In the genomic region with DNA sequence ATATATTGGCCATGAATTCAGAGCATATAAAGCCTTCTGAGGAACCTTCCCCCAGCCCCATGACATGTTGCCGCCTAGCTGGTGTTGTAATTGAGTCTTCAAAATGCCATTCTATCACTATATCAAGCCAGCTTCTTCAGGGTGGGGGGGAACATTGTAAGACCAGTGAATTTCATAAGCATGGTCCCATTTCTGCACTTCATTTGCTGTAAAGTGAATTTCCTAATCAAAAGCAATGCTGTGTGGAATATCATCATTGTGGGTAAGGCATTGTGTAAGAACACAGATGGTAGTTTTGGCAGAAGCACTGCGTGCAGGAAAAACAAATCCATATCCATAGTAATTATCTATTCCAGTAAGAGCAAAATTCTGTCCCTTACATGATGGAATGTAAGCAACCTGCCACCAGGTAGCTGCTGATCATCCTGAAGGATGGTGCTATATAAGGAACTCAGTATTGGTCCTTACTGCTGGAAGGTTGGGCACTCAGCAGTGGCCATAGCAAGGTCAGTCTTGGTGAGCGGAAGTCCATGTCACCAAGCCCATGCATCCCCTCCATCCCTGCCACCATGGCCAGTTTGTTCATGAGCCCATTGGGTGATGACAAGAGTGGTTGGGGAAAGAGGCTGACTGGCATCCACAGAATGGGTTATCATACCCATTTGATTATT, we compare ENCODE assay signal across 16 cellular contexts.
DNase-seq lines count a peak whose midpoint lies in the region; ATAC-seq and TF ChIP-seq lines count a peak whose summit lies in the region.
"Had no signal": no experiment of that assay in that cellular context is flagged by ENCODE, and none has a peak within 500 bp of the region (broad histone marks: within the 10 kb centered on the region; RNA-seq: fewer than 3 reads in every experiment).

No MANE protein-coding gene starts in this region.

- H3K27me3 ChIP-seq in mammary epithelial cell (ENCODE audit: insufficient read depth, low read length) = no peaks in the 10 kb centered on the region
- H3K27me3 ChIP-seq in fibroblast of lung (ENCODE audit: control insufficient read depth, insufficient read depth, low read length) = no peaks in the 10 kb centered on the region
- H3K27me3 ChIP-seq in mesenchymal stem cell (ENCODE audit: control insufficient read depth in 1 of 2, insufficient read depth in 1 of 2, low read length in 2 of 2) = no peaks in the 10 kb centered on the region
- no peaks in the 10 kb centered on the region for H3K27me3 ChIP-seq in vagina
- H3K27me3 ChIP-seq: transverse colon had no signal

- BruUV-seq in MCF 10A (replicated peaks; lab: Mats Ljungman, UMichigan) = no TSS peak
- no TSS peak for BruUV-seq in mammary epithelial cell (replicated peaks; lab: Mats Ljungman, UMichigan)

- H3K27ac ChIP-seq in mammary epithelial cell (ENCODE audit: insufficient read depth, low read depth, low read length) = no peak overlapping the region
- H3K27ac ChIP-seq in fibroblast of lung (ENCODE audit: insufficient read depth, low read length) = peak overlapping the region; percentile 71
- no peak overlapping the region for H3K27ac ChIP-seq in mesenchymal stem cell (ENCODE audit: low read length, poor library complexity, severe bottlenecking)
- peak overlapping the region; percentile 34 for H3K27ac ChIP-seq in vagina
- H3K27ac ChIP-seq: A549, VCaP had no signal

- H3K4me3 ChIP-seq in mammary epithelial cell (replicated peaks in 1 of 3; ENCODE audit: insufficient read depth in 1 of 3, low read depth in 2 of 3, low read length in 3 of 3) (no peak overlapping the region), fibroblast of lung (replicated peaks in 1 of 4; ENCODE audit: control extremely low read depth in 1 of 4, insufficient read depth in 1 of 4, low read depth in 3 of 4, low read length in 4 of 4) (no peak overlapping the region), mesenchymal stem cell (ENCODE audit: insufficient read depth in 1 of 2, low read depth in 1 of 2, low read length in 2 of 2) (no peak overlapping the region), vagina (no peak overlapping the region)
- H3K4me3 ChIP-seq: A549, transverse colon had no signal

- dilution Hi-C loops in mammary epithelial cell (cut with HindIII; ENCODE audit: low sequenced_read_pairs) = no loop called here

- H3K4me1 ChIP-seq in mammary epithelial cell (ENCODE audit: insufficient read depth, low read length) (no peaks in the 10 kb centered on the region), fibroblast of lung (ENCODE audit: control insufficient read depth, extremely low read depth, insufficient read depth, low read length) (no peaks in the 10 kb centered on the region), mesenchymal stem cell (ENCODE audit: control insufficient read depth, insufficient read depth, low read depth, low read length) (no peaks in the 10 kb centered on the region), vagina (no peaks in the 10 kb centered on the region)
- H3K4me1 ChIP-seq: A549, transverse colon had no signal

- peak overlapping the region in 1 of 2 experiments; percentile 29 for H2BK12ac ChIP-seq in mesenchymal stem cell (ENCODE audit: low read length in 2 of 2)

- peaks cover 6% of the 10 kb centered on the region for H3K36me3 Mint-ChIP-seq in MCF 10A (ENCODE audit: insufficient read depth, unreplicated experiment)
- H3K36me3 Mint-ChIP-seq in CD14-positive monocyte = no peaks in the 10 kb centered on the region

- TF ChIP-seq CTCF in MCF 10A (IDR thresholded peaks at IDR 0.05; ENCODE audit: unreplicated experiment) (no peak), mammary epithelial cell (conservative IDR thresholded peaks at IDR 0.05 in 1 of 2, IDR thresholded peaks at IDR 0.05 in 1 of 2; ENCODE audit: extremely low read depth in 1 of 2, insufficient read depth in 1 of 2, low read depth in 1 of 2, low read length in 2 of 2) (no peak), fibroblast of lung (conservative IDR thresholded peaks at IDR 0.05 in 1 of 2, IDR thresholded peaks at IDR 0.05 in 1 of 2; ENCODE audit: low read depth in 1 of 2, low read length in 2 of 2) (no peak), vagina (IDR thresholded peaks at IDR 0.05) (no peak), CD14-positive monocyte (IDR thresholded peaks at IDR 0.05) (no peak)

- H4K8ac ChIP-seq in mesenchymal stem cell (ENCODE audit: low read length) = no peak overlapping the region

- H3K27ac Mint-ChIP-seq in MCF 10A (ENCODE audit: low read depth, unreplicated experiment) (peak overlapping the region; percentile 94), CD14-positive monocyte (peak overlapping the region in 1 of 7 donors; percentile 30)

- no peak overlapping the region for H3K9ac ChIP-seq in mammary epithelial cell (ENCODE audit: insufficient read depth, low read length)
- no peak overlapping the region for H3K9ac ChIP-seq in fibroblast of lung (ENCODE audit: insufficient read depth, low read length)
- peak overlapping the region; percentile 73 for H3K9ac ChIP-seq in mesenchymal stem cell (ENCODE audit: low read length)

- H2AFZ ChIP-seq in mammary epithelial cell (ENCODE audit: low read depth, low read length) (no peak overlapping the region), fibroblast of lung (ENCODE audit: low read length) (no peak overlapping the region), mesenchymal stem cell (ENCODE audit: low read depth, low read length) (no peak overlapping the region)

- no peak overlapping the region for H2AK5ac ChIP-seq in mesenchymal stem cell (ENCODE audit: low read length, severe bottlenecking)

- H4K20me1 ChIP-seq in mammary epithelial cell (ENCODE audit: insufficient read depth, low read length) (no peaks in the 10 kb centered on the region), fibroblast of lung (ENCODE audit: control insufficient read depth, extremely low read depth, insufficient read depth, low read length) (no peaks in the 10 kb centered on the region)

- H3K9me3 Mint-ChIP-seq in MCF 10A (ENCODE audit: unreplicated experiment) = peaks cover 8% of the 10 kb centered on the region
- H3K9me3 Mint-ChIP-seq in CD14-positive monocyte = peaks cover 16 to 38% (median 29%) of the 10 kb centered on the region in 7 donors

- in situ Hi-C loops in mammary epithelial cell (cut with MboI; ENCODE audit: low sequenced_read_pairs in 2 of 2) = no loop called here

- no peak overlapping the region for H3K23ac ChIP-seq in mesenchymal stem cell (ENCODE audit: low read length in 2 of 2)

- no peak overlapping the region for H2BK15ac ChIP-seq in mesenchymal stem cell (ENCODE audit: low read depth, poor library complexity, severe bottlenecking)

- TF ChIP-seq POLR2A in vagina (IDR thresholded peaks at IDR 0.05) = no peak

- DNase-seq in MCF 10A (ENCODE audit: unreplicated experiment) = peak; percentile 81
- DNase-seq in mammary epithelial cell = no peak
- peak; percentile 78 to 97 for DNase-seq in fibroblast of lung (ENCODE audit: low read depth in 2 of 2)
- peak; percentile 58 for DNase-seq in mesenchymal stem cell
- DNase-seq in vagina (ENCODE audit: extremely low spot score in 2 of 2) = no peak
- DNase-seq in CD14-positive monocyte (ENCODE audit: low spot score) = no peak
- no peak for DNase-seq in hypothalamus (lab: John Stamatoyannopoulos, UW)
- DNase-seq: activated effector memory CD4-positive, alpha-beta T cell treated with anti-CD3 and anti-CD28 coated beads, Interleukin-2, amount 50 U/mL, for 16 hours; effector memory CD4-positive, alpha-beta T cell; glutamatergic neuron; NCI-H1105 treated with DMSO at 0.1 percent for 48 hours; PC-3; transverse colon had no signal

- H3K4ac ChIP-seq in mesenchymal stem cell (ENCODE audit: low read depth in 1 of 2, low read length in 2 of 2) = no peak overlapping the region

- H3K18ac ChIP-seq in mesenchymal stem cell (ENCODE audit: low read depth in 1 of 2, low read length in 2 of 2) = peak overlapping the region; percentile 4 to 18

- 54% methylated on average over 3 of the region's 3 CpGs for WGBS in mammary epithelial cell (ENCODE audit: low coverage, missing lambda C conversion rate)
- 100% methylated on average over 2 of the region's 3 CpGs for WGBS in mesenchymal stem cell

- intact Hi-C loops in MCF 10A (cut with micrococcal nuclease) = no loop called here
- intact Hi-C loops in mammary epithelial cell (cut with micrococcal nuclease) = no loop called here
- intact Hi-C loops in vagina (cut with DNase I) = no loop called here
- intact Hi-C loops in CD14-positive monocyte (cut with micrococcal nuclease) = no loop called here

- no peaks in the 10 kb centered on the region for H3K36me3 ChIP-seq in mammary epithelial cell (ENCODE audit: insufficient read depth, low read length)
- no peaks in the 10 kb centered on the region for H3K36me3 ChIP-seq in fibroblast of lung (ENCODE audit: control insufficient read depth, insufficient read depth, low read length)
- H3K36me3 ChIP-seq in mesenchymal stem cell (ENCODE audit: control insufficient read depth in 1 of 2, insufficient read depth in 2 of 2, low read depth in 1 of 2, low read length in 2 of 2) = peaks cover 0 to 1% of the 10 kb centered on the region in 2 experiments
- H3K36me3 ChIP-seq in vagina = no peaks in the 10 kb centered on the region
- H3K36me3 ChIP-seq: transverse colon had no signal

- H3K79me2 ChIP-seq in mammary epithelial cell (ENCODE audit: insufficient read depth, low read length) (no peaks in the 10 kb centered on the region), fibroblast of lung (ENCODE audit: control insufficient read depth, insufficient read depth, low read length) (no peaks in the 10 kb centered on the region)

- H3K9me3 ChIP-seq in mammary epithelial cell (replicated peaks; ENCODE audit: insufficient read depth, low read length) (peaks cover 1% of the 10 kb centered on the region), fibroblast of lung (ENCODE audit: control insufficient read depth, insufficient read depth, low read depth, low read length) (no peaks in the 10 kb centered on the region), mesenchymal stem cell (ENCODE audit: control insufficient read depth, low read length) (peaks cover 14% of the 10 kb centered on the region), vagina (no peaks in the 10 kb centered on the region)

- no peaks in the 10 kb centered on the region for H3K27me3 Mint-ChIP-seq in MCF 10A (ENCODE audit: insufficient read depth, unreplicated experiment)
- H3K27me3 Mint-ChIP-seq in CD14-positive monocyte (ENCODE audit: low read depth in 3 of 3) = peaks cover 0 to 3% (median 2%) of the 10 kb centered on the region in 3 donors

- no peak overlapping the region for H2BK5ac ChIP-seq in mesenchymal stem cell (ENCODE audit: low read depth, low read length, poor library complexity, severe bottlenecking)

- POLR2A ChIA-PET in MCF 10A (lab: Yijun Ruan, JAX) = interaction anchor here (0.6 to 3.3 kb wide), 11 partner anchors 9 to 697 kb away, joined by 3 to 25 read pairs (median 4); no protein-coding TSS in a partner anchor

- CTCF ChIA-PET in MCF 10A (lab: Yijun Ruan, JAX) = interaction anchor here (0.6 to 0.8 kb wide), 2 partner anchors 77 to 123 kb away, joined by 3 read pairs; no protein-coding TSS in a partner anchor
- CTCF ChIA-PET in mammary epithelial cell (lab: Charles Lee; ENCODE audit: low non-redundant PET) = no interaction called here

- peaks cover 32% of the 10 kb centered on the region for H3K4me1 Mint-ChIP-seq in MCF 10A (ENCODE audit: insufficient read depth, unreplicated experiment)
- H3K4me1 Mint-ChIP-seq in CD14-positive monocyte = peaks cover 18% of the 10 kb centered on the region

- H3K79me1 ChIP-seq in mesenchymal stem cell (replicated peaks; ENCODE audit: low read length, poor library complexity, severe bottlenecking) = no peaks in the 10 kb centered on the region

- H3K4me2 ChIP-seq in mammary epithelial cell (ENCODE audit: insufficient read depth, low read depth, low read length) = no peak overlapping the region
- H3K4me2 ChIP-seq in fibroblast of lung (ENCODE audit: extremely low read depth, insufficient read depth, low read length) = no peak overlapping the region
- H3K4me2 ChIP-seq in mesenchymal stem cell (ENCODE audit: low read length, poor library complexity, severe bottlenecking) = no peak overlapping the region
- H3K4me2 ChIP-seq: A549 had no signal

- no peak for ATAC-seq in GM18873 (IDR thresholded peaks at IDR 0.05; ENCODE audit: low FRiP score, unreplicated experiment)
- ATAC-seq: A549, PC-3 had no signal

- H3K14ac ChIP-seq in mesenchymal stem cell (ENCODE audit: low read length in 2 of 2) = peak overlapping the region in 1 of 2 experiments; percentile 26

- H3K4me3 Mint-ChIP-seq in MCF 10A (ENCODE audit: unreplicated experiment) = no peak overlapping the region
- H3K4me3 Mint-ChIP-seq in CD14-positive monocyte = no peak overlapping the region

- H4K91ac ChIP-seq in mesenchymal stem cell (ENCODE audit: low read length) = peak overlapping the region; percentile 14

- no peak overlapping the region for H2BK120ac ChIP-seq in mesenchymal stem cell (ENCODE audit: low read depth, low read length)

Comparison
In these comparisons a context has a peak if more than half of its experiments do, and no peak if none do; other contexts are left out.
1. DNase-seq: peak in MCF 10A (single experiment), fibroblast of lung (2 of 2) and mesenchymal stem cell (single experiment); none in mammary epithelial cell (single experiment), vagina (0 of 2), CD14-positive monocyte (single experiment) and hypothalamus (0 of 51).
2. H3K27ac ChIP-seq: peak in fibroblast of lung (single experiment) and vagina (single experiment); none in mammary epithelial cell (single experiment) and mesenchymal stem cell (single experiment).